ENCODE assay signal across 11 cellular contexts in the genomic region with DNA sequence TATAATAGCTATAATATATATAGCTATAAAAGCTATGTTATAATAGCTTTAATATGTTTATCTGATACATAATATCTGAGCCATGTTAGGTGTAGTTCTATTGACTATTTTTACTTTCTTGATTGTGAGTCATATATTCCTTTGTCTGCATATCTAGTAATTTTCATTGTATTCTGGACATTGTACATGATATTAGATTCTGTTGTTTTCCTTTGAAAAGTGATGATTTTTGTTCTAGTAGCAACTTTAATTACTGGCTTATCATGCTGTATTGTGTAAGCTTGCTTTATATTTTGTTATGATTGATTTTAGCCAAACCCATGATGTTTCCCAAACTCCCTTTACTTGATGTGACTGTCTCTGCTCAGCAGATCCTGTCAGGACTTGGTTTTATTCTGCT.
"Had no signal": no experiment of that assay in that cellular context is flagged by ENCODE, and none has a peak within 500 bp of the region (broad histone marks: within the 10 kb centered on the region; RNA-seq: fewer than 3 reads in every experiment).

No MANE protein-coding gene starts in this region.

- H3K4me3 ChIP-seq: GM23248, GM23338, HAP-1 had no signal

- H3K9me3 ChIP-seq: HAP-1 had no signal

- H3K9ac ChIP-seq: GM23248 had no signal

- H3K36me3 ChIP-seq: HAP-1 had no signal

- H2AFZ ChIP-seq: GM23248, GM23338 had no signal

- FAIRE-seq: H1, H54 had no signal

- H3K4me2 ChIP-seq: GM23338 had no signal

- ATAC-seq: GM23338, HCT116 had no signal

- DNase-seq: GM23248, GOT3, H7, H9, HCEC 1CT, HFFc6 had no signal

- H3K27ac ChIP-seq: GM23248 had no signal

- H3K4me1 ChIP-seq: HAP-1 had no signal
